Comparison of ENCODE assay signal across 9 cellular contexts in genomic region chr14:104688505-104688754, GRCh38. TPM values are rescaled to one million over a fixed set of nuclear protein-coding genes. Genes with fewer than 3 reads are reported as not detected.
A peak's percentile ranks its signal among the peaks of the same experiment; 100 is the strongest.
DNase-seq lines count a peak whose midpoint lies in the region; ATAC-seq and TF ChIP-seq lines count a peak whose summit lies in the region.
"Had no signal": no experiment of that assay in that cellular context is flagged by ENCODE, and none has a peak within 500 bp of the region (broad histone marks: within the 10 kb centered on the region; RNA-seq: fewer than 3 reads in every experiment).

No MANE protein-coding gene starts in this region.

- H3K4me3 ChIP-seq in gastroesophageal sphincter, result peak overlapping the region in 1 of 2 donors; percentile 99
- H3K4me3 ChIP-seq in retinal pigment epithelial cell (ENCODE audit: low read length), result peak overlapping the region; percentile 15
- H3K4me3 ChIP-seq in lower leg skin (ENCODE audit: low read depth, poor library complexity, severe bottlenecking), result no peak overlapping the region

- H3K4me3 Mint-ChIP-seq in CD4-positive, alpha-beta T cell, result peak overlapping the region; percentile 80
- peak overlapping the region; percentile 81 for H3K4me3 Mint-ChIP-seq in T-helper 17 cell

- POLR2A ChIA-PET in CD4-positive, alpha-beta T cell (lab: Charles Lee), result no interaction called here

- no peaks in the 10 kb centered on the region for H3K9me3 Mint-ChIP-seq in CD4-positive, alpha-beta T cell

- ATAC-seq in CD4-positive, alpha-beta T cell (ENCODE audit: poor library complexity), result no peak
- ATAC-seq in T-helper 17 cell, result no peak
- ATAC-seq in gastroesophageal sphincter, result no peak
- ATAC-seq in GM18511 (IDR thresholded peaks at IDR 0.05; ENCODE audit: unreplicated experiment), result no peak

- H3K27ac ChIP-seq in CD4-positive, alpha-beta T cell (ENCODE audit: low read depth, low read length), result no peak overlapping the region
- peak overlapping the region; percentile 15 to 90 (median 86) for H3K27ac ChIP-seq in gastroesophageal sphincter

- CTCF ChIA-PET in CD4-positive, alpha-beta T cell (lab: Charles Lee), result no interaction called here

- no peak for TF ChIP-seq EP300 in gastroesophageal sphincter (IDR thresholded peaks at IDR 0.05)

- no peaks in the 10 kb centered on the region for H3K27me3 Mint-ChIP-seq in CD4-positive, alpha-beta T cell
- no peaks in the 10 kb centered on the region for H3K27me3 Mint-ChIP-seq in T-helper 17 cell

- WGBS in gastroesophageal sphincter (ENCODE audit: low coverage in 1 of 2), 2 donors, result 10 to 67% methylated on average over 2 to 3 of the region's 8 CpGs
- WGBS in lower leg skin, 2 donors, result 7 to 45% methylated on average over 3 to 8 of the region's 8 CpGs

- H3K4me1 Mint-ChIP-seq in CD4-positive, alpha-beta T cell (ENCODE audit: low read depth), result peaks cover 48% of the 10 kb centered on the region
- peaks cover 25% of the 10 kb centered on the region for H3K4me1 Mint-ChIP-seq in T-helper 17 cell

- H3K36me3 ChIP-seq in gastroesophageal sphincter, result no peaks in the 10 kb centered on the region

- H3K4me1 ChIP-seq in gastroesophageal sphincter, result peaks cover 6 to 63% (median 51%) of the 10 kb centered on the region in 3 donors

- H3K27me3 ChIP-seq in CD4-positive, alpha-beta T cell (ENCODE audit: control insufficient read depth, insufficient read depth, low read length), result no peaks in the 10 kb centered on the region
- H3K27me3 ChIP-seq in gastroesophageal sphincter, result no peaks in the 10 kb centered on the region

- no peak for DNase-seq in CD4-positive, alpha-beta T cell
- no peak for DNase-seq in T-helper 17 cell
- DNase-seq in retinal pigment epithelial cell (ENCODE audit: low read depth), result no peak
- DNase-seq in C1 segment of cervical spinal cord (lab: John Stamatoyannopoulos, UW), result no peak
- DNase-seq in amygdala (lab: John Stamatoyannopoulos, UW), result no peak
- no peak for DNase-seq in lower leg skin (ENCODE audit: low spot score in 2 of 2)
- DNase-seq: NCI-H187 treated with DMSO at 0.1 percent for 48 hours had no signal

- H3K9me3 ChIP-seq in CD4-positive, alpha-beta T cell (ENCODE audit: control insufficient read depth, low read length), result no peaks in the 10 kb centered on the region
- H3K9me3 ChIP-seq in T-helper 17 cell (ENCODE audit: control insufficient read depth, low read length, poor library complexity, severe bottlenecking) (no peaks in the 10 kb centered on the region), gastroesophageal sphincter (no peaks in the 10 kb centered on the region)

- H3K36me3 Mint-ChIP-seq in CD4-positive, alpha-beta T cell (ENCODE audit: low read depth), result no peaks in the 10 kb centered on the region
- no peaks in the 10 kb centered on the region for H3K36me3 Mint-ChIP-seq in T-helper 17 cell (ENCODE audit: low read depth)

- intact Hi-C loops in CD4-positive, alpha-beta T cell (cut with DNase I, micrococcal nuclease), result loop anchor here in 1 of 2 experiments (2.0 kb wide), 1 partner anchor 64 kb away; the partner anchor contains the start of gene SIVA1
- intact Hi-C loops in lower leg skin (cut with DNase I; ENCODE audit: low total_unique reads), result no loop called here

- TF ChIP-seq CTCF in CD4-positive, alpha-beta T cell (IDR thresholded peaks at IDR 0.05), result no peak
- TF ChIP-seq CTCF in gastroesophageal sphincter (IDR thresholded peaks at IDR 0.05) (no peak), retinal pigment epithelial cell (conservative IDR thresholded peaks at IDR 0.05; ENCODE audit: low read depth, low read length) (no peak), lower leg skin (IDR thresholded peaks at IDR 0.05) (no peak)

- H3K27ac Mint-ChIP-seq in CD4-positive, alpha-beta T cell, result no peak overlapping the region
- H3K27ac Mint-ChIP-seq in T-helper 17 cell, result peak overlapping the region; percentile 83

- TF ChIP-seq POLR2A in gastroesophageal sphincter (IDR thresholded peaks at IDR 0.05), result no peak
- TF ChIP-seq POLR2A in lower leg skin (IDR thresholded peaks at IDR 0.05), result no peak

RNA-seq across cellular contexts. Expression of gene INF2, which starts 1.0 kb away (rescaled TPM):
- total RNA-seq in CD4-positive, alpha-beta T cell, result 10 to 100 TPM; 74.9 to 76.9 TPM
- total RNA-seq in T-helper 17 cell (10 to 100 TPM; 61.0 to 76.1 TPM), gastroesophageal sphincter (100 to 1,000 TPM in 1 of 4 donors, 10 to 100 TPM in 3; 44.6 to 102 (median 64.7) TPM), lower leg skin (100 to 1,000 TPM in 1 of 4 donors, 10 to 100 TPM in 3; 63.8 to 121 (median 83.9) TPM)

RNA-seq across cellular contexts. Expression of gene ADSS1, which starts 35.6 kb away (rescaled TPM):
- 1 to 10 TPM; 2.0 to 2.7 TPM for total RNA-seq in CD4-positive, alpha-beta T cell
- total RNA-seq in T-helper 17 cell (1 to 10 TPM; 2.4 to 2.9 TPM), gastroesophageal sphincter (10 to 100 TPM in 2 of 4 donors, 1 to 10 TPM in 2; 5.1 to 32.2 (median 8.8) TPM), lower leg skin (1 to 10 TPM; 5.5 to 8.7 (median 7.2) TPM)
